In genomic region chr3:177966493-177966892, GRCh38 we compare ENCODE assay signal across 23 cellular contexts.
DNase-seq lines count a peak whose midpoint lies in the region; ATAC-seq, FAIRE-seq and TF ChIP-seq lines count a peak whose summit lies in the region.
"Had no signal": no experiment of that assay in that cellular context is flagged by ENCODE, and none has a peak within 500 bp of the region (broad histone marks: within the 10 kb centered on the region; RNA-seq: fewer than 3 reads in every experiment).

No MANE protein-coding gene starts in this region.

- no peaks in the 10 kb centered on the region for H3F3A ChIP-seq in PC-3 (ENCODE audit: low read length, unreplicated experiment)

- CTCF ChIA-PET in HepG2 (lab: Yijun Ruan, JAX; ENCODE audit: low intra/inter-chr PET ratio, low total read pairs) = no interaction called here
- CTCF ChIA-PET in PC-3 (lab: Charles Lee) = no interaction called here

- no peaks in the 10 kb centered on the region for H3K9me3 Mint-ChIP-seq in nephron progenitor cell
- no peaks in the 10 kb centered on the region for H3K9me3 Mint-ChIP-seq in natural killer cell
- H3K9me3 Mint-ChIP-seq: CD4-positive, CD25-positive, alpha-beta regulatory T cell; CD8-positive, alpha-beta T cell had no signal

- no peak for TF ChIP-seq RAD21 in HepG2 (CRISPR knock-in tag; IDR thresholded peaks at IDR 0.05)

- H3K36me3 Mint-ChIP-seq in nephron progenitor cell (ENCODE audit: low read depth) (peaks cover 14% of the 10 kb centered on the region), natural killer cell (no peaks in the 10 kb centered on the region)
- H3K36me3 Mint-ChIP-seq: CD4-positive, CD25-positive, alpha-beta regulatory T cell; CD8-positive, alpha-beta T cell had no signal

- TF ChIP-seq CTCF in HepG2 (CRISPR knock-in tag; IDR thresholded peaks at IDR 0.05) (no peak), right lobe of liver (IDR thresholded peaks at IDR 0.05) (no peak), PC-3 (conservative IDR thresholded peaks at IDR 0.05; ENCODE audit: low read depth, low read length) (no peak), nephron progenitor cell (IDR thresholded peaks at IDR 0.05) (no peak), natural killer cell (IDR thresholded peaks at IDR 0.05) (no peak)

- in situ Hi-C loops in HepG2 (cut with HindIII; ENCODE audit: extremely low pct_ligation_motif_present, low pct_unique_long_range_greater_than_20kb) = no loop called here

- intact Hi-C loops in HepG2 (cut with micrococcal nuclease; ENCODE audit: unreplicated experiment) (no loop called here), right lobe of liver (cut with DNase I) (no loop called here), PC-3 (cut with micrococcal nuclease) (no loop called here), natural killer cell (cut with micrococcal nuclease) (no loop called here)

- H3K4me1 Mint-ChIP-seq in nephron progenitor cell (peaks cover 22% of the 10 kb centered on the region), natural killer cell (no peaks in the 10 kb centered on the region)
- H3K4me1 Mint-ChIP-seq: B cell had no signal

- H3K36me3 ChIP-seq in HepG2 (replicated peaks in 1 of 2; ENCODE audit: control insufficient read depth in 1 of 2, insufficient read depth in 2 of 2, low read length in 2 of 2) = no peaks in the 10 kb centered on the region
- no peaks in the 10 kb centered on the region for H3K36me3 ChIP-seq in right lobe of liver
- no peaks in the 10 kb centered on the region for H3K36me3 ChIP-seq in PC-3 (ENCODE audit: low read depth, low read length)
- H3K36me3 ChIP-seq: BLaER1, HAP-1 had no signal

- H3K4me3 ChIP-seq in HepG2 (replicated peaks in 1 of 3; ENCODE audit: insufficient read depth in 1 of 3, low read depth in 2 of 3, low read length in 3 of 3) = no peak overlapping the region
- no peak overlapping the region for H3K4me3 ChIP-seq in right lobe of liver
- H3K4me3 ChIP-seq in PC-3 (ENCODE audit: low read length) = no peak overlapping the region
- H3K4me3 ChIP-seq: BLaER1, GM12878, HAP-1 had no signal

- peak; percentile 17 for DNase-seq in HepG2 (ENCODE audit: low spot score)
- DNase-seq in right lobe of liver = no peak
- no peak for DNase-seq in PC-3
- no peak for DNase-seq in nephron progenitor cell
- no peak for DNase-seq in natural killer cell
- no peak for DNase-seq in NCI-H345 treated with DMSO at 0.1 percent for 48 hours (lab: John Stamatoyannopoulos, UW; ENCODE audit: unreplicated experiment)
- DNase-seq: CD4-positive, CD25-positive, alpha-beta regulatory T cell; CD8-positive, alpha-beta T cell; DMS153; EL; GDM1; GOT3 had no signal

- H3K4me3 Mint-ChIP-seq in nephron progenitor cell (no peak overlapping the region), natural killer cell (no peak overlapping the region)
- H3K4me3 Mint-ChIP-seq: B cell; CD4-positive, CD25-positive, alpha-beta regulatory T cell; CD8-positive, alpha-beta T cell had no signal

- FAIRE-seq in HepG2 (lab: Jason Lieb, UNC) = no peak
- FAIRE-seq: A204.1, GM12878, GM18507, H54 had no signal

- no TSS peak for BruUV-seq in HepG2 (replicated peaks; lab: Mats Ljungman, UMichigan)
- BruUV-seq in PC-3 (replicated peaks; lab: Mats Ljungman, UMichigan) = no TSS peak

- peak overlapping the region; percentile 62 for H3K27ac Mint-ChIP-seq in nephron progenitor cell
- H3K27ac Mint-ChIP-seq in natural killer cell = no peak overlapping the region
- H3K27ac Mint-ChIP-seq: B cell; CD4-positive, CD25-positive, alpha-beta regulatory T cell; CD8-positive, alpha-beta T cell had no signal

- ATAC-seq in HepG2 = no peak
- no peak for ATAC-seq in right lobe of liver
- peak; percentile 13; the same call in 1 of the 2 replicates for ATAC-seq in PC-3
- ATAC-seq in GM18498 (IDR thresholded peaks at IDR 0.05; ENCODE audit: unreplicated experiment) = no peak
- ATAC-seq in natural killer cell = no peak
- ATAC-seq: CD8-positive, alpha-beta T cell; GM12878 had no signal

- TF ChIP-seq POLR2A in HepG2 (IDR thresholded peaks at IDR 0.05; ENCODE audit: insufficient read depth in 1 of 2, low read depth in 2 of 2, low read length in 2 of 2) (no peak), right lobe of liver (IDR thresholded peaks at IDR 0.05) (no peak)

- no peaks in the 10 kb centered on the region for H3K27me3 ChIP-seq in HepG2 (ENCODE audit: control insufficient read depth in 1 of 2, insufficient read depth in 2 of 2, low read length in 2 of 2)
- H3K27me3 ChIP-seq in right lobe of liver = no peaks in the 10 kb centered on the region
- no peaks in the 10 kb centered on the region for H3K27me3 ChIP-seq in PC-3 (ENCODE audit: low read length)
- H3K27me3 ChIP-seq: BLaER1 had no signal

- H3K4me2 ChIP-seq in HepG2 (ENCODE audit: low read depth, low read length) (no peak overlapping the region), PC-3 (ENCODE audit: low read length) (no peak overlapping the region)
- H3K4me2 ChIP-seq: BLaER1 had no signal

- H3K27me3 Mint-ChIP-seq in nephron progenitor cell (ENCODE audit: low read depth, poor library complexity) (peaks cover 5% of the 10 kb centered on the region), natural killer cell (ENCODE audit: low read depth in 2 of 2) (no peaks in the 10 kb centered on the region)

- H3K9ac ChIP-seq in HepG2 (ENCODE audit: insufficient read depth, low read depth, low read length) = no peak overlapping the region
- H3K9ac ChIP-seq in PC-3 (ENCODE audit: low read length) = no peak overlapping the region
- H3K9ac ChIP-seq: BLaER1 had no signal

- no peaks in the 10 kb centered on the region for H4K20me1 ChIP-seq in HepG2 (ENCODE audit: insufficient read depth, low read length)
- H4K20me1 ChIP-seq in PC-3 (ENCODE audit: low read length) = no peaks in the 10 kb centered on the region
- H4K20me1 ChIP-seq: BLaER1 had no signal

- no peaks in the 10 kb centered on the region for H3K4me1 ChIP-seq in HepG2 (ENCODE audit: insufficient read depth, low read length)
- H3K4me1 ChIP-seq in right lobe of liver = no peaks in the 10 kb centered on the region
- H3K4me1 ChIP-seq in PC-3 (ENCODE audit: insufficient read depth, low read length) = no peaks in the 10 kb centered on the region
- H3K4me1 ChIP-seq: Caco-2, HAP-1 had no signal

- WGBS in HepG2 (ENCODE audit: low lambda C conversion rate) = 13% methylated on average over 1 of the region's 1 CpG
- 100% methylated on average over 1 of the region's 1 CpG for WGBS in right lobe of liver (ENCODE audit: insufficient coverage, low coverage, low lambda C conversion rate, missing lambda C conversion rate)

- H2AFZ ChIP-seq in HepG2 (ENCODE audit: low read length) (no peak overlapping the region), PC-3 (ENCODE audit: low read length) (no peak overlapping the region)

- H3K79me2 ChIP-seq in HepG2 (ENCODE audit: insufficient read depth, low read length) = no peaks in the 10 kb centered on the region
- H3K79me2 ChIP-seq in PC-3 (ENCODE audit: low read length) = no peaks in the 10 kb centered on the region

- POLR2A ChIA-PET in HepG2 (lab: Yijun Ruan, JAX) = no interaction called here
- POLR2A ChIA-PET in PC-3 (lab: Charles Lee; ENCODE audit: unreplicated experiment) = no interaction called here

- TF ChIP-seq EP300 in HepG2 (IDR thresholded peaks at IDR 0.05; ENCODE audit: low read depth in 2 of 2, low read length in 2 of 2) = no peak
- no peak for TF ChIP-seq EP300 in HepG2 (CRISPR knock-in tag; IDR thresholded peaks at IDR 0.05; ENCODE audit: borderline replicate concordance)

- H3K27ac ChIP-seq in HepG2 (ENCODE audit: extremely low read length, insufficient read depth, low read length) = no peak overlapping the region
- H3K27ac ChIP-seq in right lobe of liver = no peak overlapping the region
- H3K27ac ChIP-seq in PC-3 (ENCODE audit: low read length) = no peak overlapping the region
- H3K27ac ChIP-seq: 22Rv1, BLaER1, C4-2B had no signal

- H3K9me3 ChIP-seq in HepG2 (ENCODE audit: low read length) (no peaks in the 10 kb centered on the region), right lobe of liver (no peaks in the 10 kb centered on the region), PC-3 (ENCODE audit: low read length) (no peaks in the 10 kb centered on the region)
- H3K9me3 ChIP-seq: Caco-2, HAP-1 had no signal

- H3K9me2 ChIP-seq in PC-3 (replicated peaks; ENCODE audit: low read length) = no peaks in the 10 kb centered on the region

TF ChIP-seq in HepG2, 621 proteins besides CTCF, POLR2A, EP300 and RAD21 (continues in another document):
- TF ChIP-seq HNRNPK (IDR thresholded peaks at IDR 0.05; ENCODE audit: low read depth, low read length, poor library complexity, severe bottlenecking) (no peak), ZNF468 (CRISPR knock-in tag; IDR thresholded peaks at IDR 0.05) (no peak), KLF15 (CRISPR knock-in tag; IDR thresholded peaks at IDR 0.05; ENCODE audit: borderline replicate concordance) (no peak), HMG20A (CRISPR knock-in tag; IDR thresholded peaks at IDR 0.05; ENCODE audit: borderline replicate concordance) (peak; percentile 60; the same call in 1 of the 2 replicates), NFIB (CRISPR knock-in tag; IDR thresholded peaks at IDR 0.05; ENCODE audit: borderline replicate concordance) (no peak), ZNF839 (CRISPR knock-in tag; IDR thresholded peaks at IDR 0.05; ENCODE audit: borderline replicate concordance) (no peak), ZNF225 (CRISPR knock-in tag; IDR thresholded peaks at IDR 0.05) (no peak), TCF7 (IDR thresholded peaks at IDR 0.05; ENCODE audit: low read depth) (0 out of 2 replicates have a peak, but pooled peaks have one; percentile 12), RNF2 (conservative IDR thresholded peaks at IDR 0.05; ENCODE audit: low read depth) (no peak), CHCHD3 (CRISPR knock-in tag; IDR thresholded peaks at IDR 0.05) (no peak)
